In genomic region chr9:7148243-7148765, GRCh38 we compare ENCODE assay signal across 14 cellular contexts.
"Had no signal": no experiment of that assay in that cellular context is flagged by ENCODE, and none has a peak within 500 bp of the region (broad histone marks: within the 10 kb centered on the region; RNA-seq: fewer than 3 reads in every experiment).

No MANE protein-coding gene starts in this region.

- H3K27me3 Mint-ChIP-seq: activated CD4-positive, alpha-beta T cell treated with anti-CD3 and anti-CD28 coated beads, Interleukin-2, amount 10 ng/mL, durations not matched to agents 24 days and 14 days; activated T-helper 17 cell treated with anti-CD3 and anti-CD28 coated beads, Interleukin-2, amount 50 U/mL, for 72 hours; progenitor cell of endocrine pancreas had no signal

- ATAC-seq: activated T-helper 17 cell treated with anti-CD3 and anti-CD28 coated beads, Interleukin-2, amount 50 U/mL, for 72 hours; esophagus mucosa; left lung; right lobe of liver had no signal

- H3K27ac ChIP-seq: left lung, right lobe of liver, stomach, testis had no signal

- H3K36me3 ChIP-seq: colonic mucosa, right lobe of liver had no signal

- H3K27ac Mint-ChIP-seq: activated CD4-positive, alpha-beta T cell treated with anti-CD3 and anti-CD28 coated beads, Interleukin-2, amount 10 ng/mL, durations not matched to agents 24 days and 14 days; activated naive CD4-positive, alpha-beta T cell treated with anti-CD3 and anti-CD28 coated beads for 36 hours; activated T-helper 17 cell treated with anti-CD3 and anti-CD28 coated beads, Interleukin-2, amount 50 U/mL, for 72 hours; nephron progenitor cell; progenitor cell of endocrine pancreas; T-helper 1 cell treated with Interleukin-12 subunit alpha and Interleukin-12 subunit beta and Interleukin-4 antibody, amounts not matched to agents 30 μg/mL and 1 μg/mL, for 36 hours had no signal

- H3K9me3 Mint-ChIP-seq: activated CD4-positive, alpha-beta T cell treated with anti-CD3 and anti-CD28 coated beads, Interleukin-2, amount 10 ng/mL, durations not matched to agents 24 days and 14 days; activated naive CD4-positive, alpha-beta T cell treated with anti-CD3 and anti-CD28 coated beads for 36 hours; activated T-helper 17 cell treated with anti-CD3 and anti-CD28 coated beads, Interleukin-2, amount 50 U/mL, for 72 hours; nephron progenitor cell; T-helper 1 cell treated with Interleukin-12 subunit alpha and Interleukin-12 subunit beta and Interleukin-4 antibody, amounts not matched to agents 30 μg/mL and 1 μg/mL, for 36 hours had no signal

- H3K4me3 ChIP-seq: colonic mucosa, left lung, right lobe of liver, stomach, testis had no signal

- DNase-seq: activated CD4-positive, alpha-beta T cell treated with anti-CD3 and anti-CD28 coated beads, Interleukin-2, amount 10 ng/mL, durations not matched to agents 24 days and 14 days; activated CD4-positive, CD25-positive, alpha-beta regulatory T cell; activated naive CD4-positive, alpha-beta T cell treated with anti-CD3 and anti-CD28 coated beads for 36 hours; activated T-cell treated with anti-CD3 and anti-CD28 coated beads for 4 hours; colonic mucosa; left lung; nephron progenitor cell; right lobe of liver; stomach; testis had no signal

- H3K4me3 Mint-ChIP-seq: activated CD4-positive, alpha-beta T cell treated with anti-CD3 and anti-CD28 coated beads, Interleukin-2, amount 10 ng/mL, durations not matched to agents 24 days and 14 days; activated naive CD4-positive, alpha-beta T cell treated with anti-CD3 and anti-CD28 coated beads for 36 hours; activated T-helper 17 cell treated with anti-CD3 and anti-CD28 coated beads, Interleukin-2, amount 50 U/mL, for 72 hours; nephron progenitor cell; T-helper 1 cell treated with Interleukin-12 subunit alpha and Interleukin-12 subunit beta and Interleukin-4 antibody, amounts not matched to agents 30 μg/mL and 1 μg/mL, for 36 hours had no signal

- H3K27me3 ChIP-seq: colonic mucosa, left lung, right lobe of liver, stomach, testis had no signal

- H3K9me3 ChIP-seq: colonic mucosa, left lung, right lobe of liver, stomach, testis had no signal
